18 cellular contexts compared by ENCODE assay signal in genomic region chr10:51358227-51358626, GRCh38.
A peak's percentile ranks its signal among the peaks of the same experiment; 100 is the strongest.
DNase-seq lines count a peak whose midpoint lies in the region; ATAC-seq and TF ChIP-seq lines count a peak whose summit lies in the region.
"Had no signal": no experiment of that assay in that cellular context is flagged by ENCODE, and none has a peak within 500 bp of the region (broad histone marks: within the 10 kb centered on the region; RNA-seq: fewer than 3 reads in every experiment).

No MANE protein-coding gene starts in this region.

- intact Hi-C loops in body of pancreas (cut with DNase I), result no loop called here

- no peak overlapping the region for H3K9ac ChIP-seq in Karpas-422 (ENCODE audit: low read length)
- H3K9ac ChIP-seq: BLaER1 had no signal

- DNase-seq in RWPE2 (ENCODE audit: low spot score) (no peak), epithelial cell of esophagus (ENCODE audit: low read depth) (peak; percentile 6), kidney tubule cell (ENCODE audit: low spot score) (peak; percentile 6), body of pancreas (no peak), NCI-H1092 (lab: John Stamatoyannopoulos, UW) (no peak), Karpas-422 (no peak)
- DNase-seq: 8988T; ACHN; BE2C; C1 segment of cervical spinal cord; Calu3; CD4-positive, alpha-beta memory T cell; CD4-positive, CD25-positive, alpha-beta regulatory T cell; CD8-positive, alpha-beta memory T cell; COR-L47; DMS79 treated with DMSO at 0.1 percent for 48 hours; GF-D8 had no signal

- TF ChIP-seq CTCF in RWPE2 (IDR thresholded peaks at IDR 0.05; ENCODE audit: poor library complexity, severe bottlenecking), result no peak
- no peak for TF ChIP-seq CTCF in epithelial cell of esophagus (IDR thresholded peaks at IDR 0.05; ENCODE audit: insufficient read depth, low read depth, low read length, missing control alignments)
- TF ChIP-seq CTCF in body of pancreas (IDR thresholded peaks at IDR 0.05), result no peak

- no peak for TF ChIP-seq POLR2A in body of pancreas (IDR thresholded peaks at IDR 0.05)

- peak; percentile 55; the same call in 2 of the 3 replicates for ATAC-seq in RWPE2 (ENCODE audit: low read depth)
- ATAC-seq in body of pancreas, result no peak

- H3K36me3 ChIP-seq in RWPE2 (ENCODE audit: low read depth), result no peaks in the 10 kb centered on the region
- H3K36me3 ChIP-seq in body of pancreas (replicated peaks in 1 of 2; ENCODE audit: insufficient read depth in 1 of 2, low read depth in 2 of 2), result no peaks in the 10 kb centered on the region
- no peaks in the 10 kb centered on the region for H3K36me3 ChIP-seq in Karpas-422 (ENCODE audit: insufficient read depth, low read length)
- H3K36me3 ChIP-seq: BE2C, BLaER1 had no signal

- H4K20me1 ChIP-seq in Karpas-422 (ENCODE audit: insufficient read depth, low read depth, low read length), result no peaks in the 10 kb centered on the region
- H4K20me1 ChIP-seq: BLaER1 had no signal

- no peaks in the 10 kb centered on the region for H3K27me3 ChIP-seq in RWPE2 (ENCODE audit: insufficient read depth, poor library complexity, severe bottlenecking)
- no peaks in the 10 kb centered on the region for H3K27me3 ChIP-seq in body of pancreas
- no peaks in the 10 kb centered on the region for H3K27me3 ChIP-seq in Karpas-422 (ENCODE audit: low read length)
- H3K27me3 ChIP-seq: BE2C, BLaER1 had no signal

- H3K27ac ChIP-seq in RWPE2 (ENCODE audit: poor library complexity, severe bottlenecking), result no peak overlapping the region
- H3K27ac ChIP-seq in body of pancreas, result no peak overlapping the region
- H3K27ac ChIP-seq in Karpas-422 (ENCODE audit: low read length), result no peak overlapping the region
- H3K27ac ChIP-seq: BLaER1 had no signal

- H3K4me3 ChIP-seq in RWPE2 (ENCODE audit: severe bottlenecking) (no peak overlapping the region), epithelial cell of esophagus (ENCODE audit: low read length) (no peak overlapping the region), body of pancreas (no peak overlapping the region), Karpas-422 (ENCODE audit: low read length) (no peak overlapping the region)
- H3K4me3 ChIP-seq: BLaER1 had no signal

- H3K9me2 ChIP-seq in Karpas-422 (replicated peaks; ENCODE audit: insufficient read depth, low read length), result no peaks in the 10 kb centered on the region

- H3K4me1 ChIP-seq in RWPE2 (ENCODE audit: insufficient read depth, poor library complexity, severe bottlenecking) (no peaks in the 10 kb centered on the region), body of pancreas (peaks cover 10% of the 10 kb centered on the region), Karpas-422 (ENCODE audit: low read length) (peaks cover 1% of the 10 kb centered on the region)
- H3K4me1 ChIP-seq: BE2C, BLaER1 had no signal

- no peak overlapping the region for H2AFZ ChIP-seq in Karpas-422 (ENCODE audit: low read length)

- H3K9me3 ChIP-seq in RWPE2 (ENCODE audit: severe bottlenecking) (no peaks in the 10 kb centered on the region), body of pancreas (no peaks in the 10 kb centered on the region), Karpas-422 (ENCODE audit: low read length) (no peaks in the 10 kb centered on the region)
- H3K9me3 ChIP-seq: BE2C, BLaER1 had no signal

- H3K4me2 ChIP-seq in Karpas-422 (ENCODE audit: low read depth, low read length, poor library complexity, severe bottlenecking), result no peak overlapping the region
- H3K4me2 ChIP-seq: BLaER1 had no signal

- H3K79me2 ChIP-seq in Karpas-422 (ENCODE audit: low read length), result no peaks in the 10 kb centered on the region

Comparison
In these comparisons a context has a peak if more than half of its experiments do, and no peak if none do; other contexts are left out.
1. DNase-seq: peak in epithelial cell of esophagus (single experiment) and kidney tubule cell (single experiment); none in RWPE2 (single experiment), body of pancreas (0 of 4), NCI-H1092 (single experiment) and Karpas-422 (single experiment).